Comparison of ENCODE assay signal across 8 cellular contexts in genomic region chr2:191555092-191555742, GRCh38.
DNase-seq lines count a peak whose midpoint lies in the region; ATAC-seq and TF ChIP-seq lines count a peak whose summit lies in the region.

No MANE protein-coding gene starts in this region.

- WGBS in gastroesophageal sphincter (ENCODE audit: low coverage in 1 of 2), 2 donors = 0 to 3% methylated on average over 7 to 9 of the region's 10 CpGs

- H3K9me3 Mint-ChIP-seq in osteocyte (ENCODE audit: unreplicated experiment) = no peaks in the 10 kb centered on the region

- H3K27ac ChIP-seq in gastroesophageal sphincter (no peak overlapping the region), tibial artery (no peak overlapping the region)

- TF ChIP-seq POLR2A in gastroesophageal sphincter (IDR thresholded peaks at IDR 0.05) = no peak

- H3K27me3 ChIP-seq in gastroesophageal sphincter (peaks cover 5% of the 10 kb centered on the region), tibial artery (peaks cover 0 to 5% of the 10 kb centered on the region in 2 donors)

- H3K9me3 ChIP-seq in gastroesophageal sphincter (no peaks in the 10 kb centered on the region), tibial artery (no peaks in the 10 kb centered on the region)

- TF ChIP-seq CTCF in GM10248 (IDR thresholded peaks at IDR 0.05; ENCODE audit: control extremely low read depth, extremely low read depth, low read depth, missing control alignments) (peak; percentile 78), gastroesophageal sphincter (IDR thresholded peaks at IDR 0.05) (peak; percentile 68 to 77 (median 72)), osteocyte (IDR thresholded peaks at IDR 0.05) (peak; percentile 81), tibial artery (IDR thresholded peaks at IDR 0.05) (peak; percentile 57 to 67)

- H3K27me3 Mint-ChIP-seq in osteocyte (ENCODE audit: unreplicated experiment) = peaks cover 15% of the 10 kb centered on the region

- H3K4me3 Mint-ChIP-seq in osteocyte (ENCODE audit: unreplicated experiment) = no peak overlapping the region

- peak; percentile 89 for ATAC-seq in gastroesophageal sphincter

- peaks cover 0 to 11% (median 0%) of the 10 kb centered on the region in 3 donors for H3K4me1 ChIP-seq in gastroesophageal sphincter
- H3K4me1 ChIP-seq in tibial artery = peaks cover 0 to 7% (median 0%) of the 10 kb centered on the region in 4 donors

- no peak for TF ChIP-seq EP300 in gastroesophageal sphincter (IDR thresholded peaks at IDR 0.05)

- POLR2A ChIA-PET in GM10248 (lab: Yijun Ruan, JAX) = no interaction called here

- intact Hi-C loops in tibial artery (cut with DNase I; ENCODE audit: low total_unique reads) = loop anchor here (10.0 kb wide), 1 partner anchor 260 kb away; no protein-coding TSS in a partner anchor

- CTCF ChIA-PET in GM10248 (lab: Yijun Ruan, JAX) = interaction anchor here (0.6 to 11.5 kb wide), 24 partner anchors 8 to 614 kb away, joined by 3 to 101 read pairs (median 4); no protein-coding TSS in a partner anchor

- peaks cover 5% of the 10 kb centered on the region for H3K4me1 Mint-ChIP-seq in osteocyte (ENCODE audit: unreplicated experiment)

- H3K36me3 Mint-ChIP-seq in osteocyte (ENCODE audit: unreplicated experiment) = no peaks in the 10 kb centered on the region

- DNase-seq in GM10248 (ENCODE audit: extremely low spot score) (peak; percentile 77), HCEC 1CT (peak; percentile 68), M059J (ENCODE audit: low read depth) (peak; percentile 77), SHP77 treated with DMSO at 0.1 percent for 48 hours (lab: John Stamatoyannopoulos, UW) (peak; percentile 57), osteocyte (ENCODE audit: extremely low spot score, unreplicated experiment) (peak; percentile 90), tibial artery (peak; percentile 83 to 85)
- DNase-seq in activated effector memory CD4-positive, alpha-beta T cell treated with Interleukin-2 at 50 U/mL for 16 hours = peak; percentile 59

- no peak overlapping the region for H3K27ac Mint-ChIP-seq in osteocyte (ENCODE audit: unreplicated experiment)

- H3K36me3 ChIP-seq in gastroesophageal sphincter (no peaks in the 10 kb centered on the region), tibial artery (no peaks in the 10 kb centered on the region)

- H3K4me3 ChIP-seq in gastroesophageal sphincter (no peak overlapping the region), tibial artery (no peak overlapping the region)
